In the genomic region with DNA sequence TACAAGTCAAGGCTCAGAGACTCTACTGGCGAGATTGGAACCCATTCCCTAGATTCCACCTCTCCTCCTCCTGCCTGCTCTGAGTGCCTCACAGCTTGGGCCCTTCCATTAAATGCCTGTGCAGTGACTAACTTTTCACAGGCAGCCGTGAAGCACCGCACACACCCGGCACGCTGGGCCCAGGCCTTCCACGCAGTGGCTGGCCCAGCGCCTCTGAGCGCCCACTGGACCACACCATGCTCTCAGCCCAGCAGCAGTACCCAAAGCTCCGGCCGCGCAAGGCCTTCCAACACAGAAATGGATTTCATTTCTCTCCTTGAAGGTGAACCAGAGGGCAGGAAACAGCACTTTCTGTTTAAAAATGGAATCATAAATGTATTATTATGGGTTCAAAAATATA, we compare ENCODE assay signal across 14 cellular contexts.
"Had no signal": no experiment of that assay in that cellular context is flagged by ENCODE, and none has a peak within 500 bp of the region (broad histone marks: within the 10 kb centered on the region; RNA-seq: fewer than 3 reads in every experiment).

No MANE protein-coding gene starts in this region.

- H3K27ac Mint-ChIP-seq: T-helper 17 cell had no signal

- H3K9me3 Mint-ChIP-seq: neural crest cell had no signal

- DNase-seq: activated naive CD4-positive, alpha-beta T cell treated with anti-CD3 and anti-CD28 coated beads, Interleukin-2, amount 50 U/mL, for 16 hours; activated T-cell treated with anti-CD3 and anti-CD28 coated beads, Interleukin-2, amount 50 U/mL, for 1 hour; body of pancreas; cerebellar nuclear complex; foreskin melanocyte; heart right ventricle; left ventricle myocardium superior; ovary; stimulated activated CD4-positive, alpha-beta T cell treated with anti-CD3 and anti-CD28 coated beads, Interleukin-15, amount 100 ng/mL, for 24 hours; stimulated activated CD4-positive, alpha-beta T cell treated with anti-CD3 and anti-CD28 coated beads, Interleukin-4, amount 100 ng/mL, for 24 hours; T-helper 17 cell; tibial artery had no signal

- H3K4me1 Mint-ChIP-seq: neural crest cell had no signal

- H3K27me3 ChIP-seq: body of pancreas, heart right ventricle, ovary, tibial artery had no signal

- H3K27me3 Mint-ChIP-seq: T-helper 17 cell had no signal

- H3K36me3 ChIP-seq: ovary, tibial artery had no signal

- ATAC-seq: body of pancreas, SK-N-SH treated with all-trans-retinoic acid at 6 μM for 48 hours had no signal

- H3K9me3 ChIP-seq: body of pancreas, heart right ventricle, ovary, tibial artery had no signal

- H3K4me3 Mint-ChIP-seq: neural crest cell, T-helper 17 cell had no signal

- H3K27ac ChIP-seq: ovary had no signal

- H3K4me3 ChIP-seq: body of pancreas, heart right ventricle, ovary, tibial artery had no signal
